ENCODE assay signal across 19 cellular contexts in genomic region chr4:147299205-147299604, GRCh38.
A peak's percentile ranks its signal among the peaks of the same experiment; 100 is the strongest.
DNase-seq lines count a peak whose midpoint lies in the region; ATAC-seq and TF ChIP-seq lines count a peak whose summit lies in the region.
"Had no signal": no experiment of that assay in that cellular context is flagged by ENCODE, and none has a peak within 500 bp of the region (broad histone marks: within the 10 kb centered on the region; RNA-seq: fewer than 3 reads in every experiment).

No MANE protein-coding gene starts in this region.

- H3K9me3 ChIP-seq in PC-3 (ENCODE audit: low read length) (no peaks in the 10 kb centered on the region), hepatocyte (ENCODE audit: low read depth) (no peaks in the 10 kb centered on the region), BE2C (no peaks in the 10 kb centered on the region)
- H3K9me3 ChIP-seq: suprapubic skin had no signal

- peak overlapping the region; percentile 58 for H3K4me2 ChIP-seq in PC-3 (ENCODE audit: low read length)
- no peak overlapping the region for H3K4me2 ChIP-seq in hepatocyte

- H3K79me2 ChIP-seq in PC-3 (ENCODE audit: low read length) = no peaks in the 10 kb centered on the region
- no peaks in the 10 kb centered on the region for H3K79me2 ChIP-seq in hepatocyte

- no peaks in the 10 kb centered on the region for H4K20me1 ChIP-seq in PC-3 (ENCODE audit: low read length)
- H4K20me1 ChIP-seq in hepatocyte (ENCODE audit: insufficient read depth, poor library complexity, severe bottlenecking) = no peaks in the 10 kb centered on the region

- H3F3A ChIP-seq in PC-3 (ENCODE audit: low read length, unreplicated experiment) = no peaks in the 10 kb centered on the region

- intact Hi-C loops in PC-3 (cut with micrococcal nuclease) = loop anchor here (2.0 to 10.0 kb wide), 3 partner anchors 36 to 216 kb away; no protein-coding TSS in a partner anchor

- H2AFZ ChIP-seq in PC-3 (ENCODE audit: low read length) (no peak overlapping the region), hepatocyte (no peak overlapping the region)

- ATAC-seq in HG02852 (IDR thresholded peaks at IDR 0.05; ENCODE audit: unreplicated experiment) (peak; percentile 68), PC-3 (peak; percentile 94)
- ATAC-seq: activated CD8-positive, alpha-beta T cell treated with anti-CD3 and anti-CD28 coated beads for 36 hours; naive thymus-derived CD8-positive, alpha-beta T cell had no signal

- peak; percentile 68 for DNase-seq in GM12865 (ENCODE audit: low read depth)
- DNase-seq in PC-3 = peak; percentile 85
- DNase-seq in hepatocyte (ENCODE audit: low spot score) = no peak
- no peak for DNase-seq in NCI-H146 treated with DMSO at 0.1 percent for 48 hours (lab: John Stamatoyannopoulos, UW; ENCODE audit: unreplicated experiment)
- DNase-seq in Ammon's horn (ENCODE audit: low spot score) = no peak
- DNase-seq in BE2C = no peak
- no peak for DNase-seq in RWPE1 (ENCODE audit: low spot score)
- DNase-seq: activated CD4-positive, alpha-beta T cell treated with anti-CD3 and anti-CD28 coated beads for 1 hour; activated CD8-positive, alpha-beta T cell treated with anti-CD3 and anti-CD28 coated beads for 36 hours; activated effector memory CD4-positive, alpha-beta T cell treated with Interleukin-2 at 50 U/mL for 16 hours; activated naive CD8-positive, alpha-beta T cell treated with anti-CD3 and anti-CD28 coated beads, Interleukin-2, amount 10 ng/mL, durations not matched to agents 7 days and 5 days; HCEC 1CT; naive thymus-derived CD8-positive, alpha-beta T cell; NCI-H2081 treated with DMSO at 0.1 percent for 48 hours; occipital lobe; small intestine; stimulated activated CD4-positive, alpha-beta T cell treated with anti-CD3 and anti-CD28 coated beads, Interleukin-1b, Interleukin-23, amount 100 ng/mL, for 48 hours had no signal

- TF ChIP-seq CTCF in GM12865 (IDR thresholded peaks at IDR 0.05; ENCODE audit: insufficient read depth, low read depth, low read length, missing control alignments) = no peak
- no peak for TF ChIP-seq CTCF in PC-3 (conservative IDR thresholded peaks at IDR 0.05; ENCODE audit: low read depth, low read length)
- TF ChIP-seq CTCF in hepatocyte (IDR thresholded peaks at IDR 0.05; ENCODE audit: poor library complexity) = no peak
- TF ChIP-seq CTCF in BE2C (IDR thresholded peaks at IDR 0.05; ENCODE audit: low read depth, low read length) = no peak
- no peak for TF ChIP-seq CTCF in RWPE1 (conservative IDR thresholded peaks at IDR 0.05; ENCODE audit: low read depth)

- H3K27me3 ChIP-seq in PC-3 (ENCODE audit: low read length) (no peaks in the 10 kb centered on the region), hepatocyte (no peaks in the 10 kb centered on the region), BE2C (no peaks in the 10 kb centered on the region)
- H3K27me3 ChIP-seq: suprapubic skin had no signal

- WGBS in hepatocyte (ENCODE audit: low lambda C conversion rate, missing lambda C conversion rate) = 68% methylated on average over 1 of the region's 1 CpG

- H3K4me3 ChIP-seq in GM12865 (ENCODE audit: low read depth, low read length) = no peak overlapping the region
- no peak overlapping the region for H3K4me3 ChIP-seq in PC-3 (ENCODE audit: low read length)
- no peak overlapping the region for H3K4me3 ChIP-seq in hepatocyte
- no peak overlapping the region for H3K4me3 ChIP-seq in BE2C (ENCODE audit: low read depth, low read length)
- H3K4me3 ChIP-seq: suprapubic skin had no signal

- H3K4me1 ChIP-seq in PC-3 (ENCODE audit: insufficient read depth, low read length) (peaks cover 19% of the 10 kb centered on the region), hepatocyte (ENCODE audit: insufficient read depth) (no peaks in the 10 kb centered on the region), BE2C (no peaks in the 10 kb centered on the region)
- H3K4me1 ChIP-seq: suprapubic skin had no signal

- 0 out of 2 replicates have a peak overlapping the region, but pooled peaks have one; percentile 24 for H3K9ac ChIP-seq in PC-3 (ENCODE audit: low read length)

- no TSS peak for BruUV-seq in PC-3 (replicated peaks; lab: Mats Ljungman, UMichigan)

- CTCF ChIA-PET in PC-3 (lab: Charles Lee) (no interaction called here), RWPE1 (lab: Yijun Ruan, JAX) (no interaction called here)

- H3K36me3 ChIP-seq in PC-3 (ENCODE audit: low read depth, low read length) = no peaks in the 10 kb centered on the region
- H3K36me3 ChIP-seq in hepatocyte (replicated peaks; ENCODE audit: insufficient read depth, low read depth) = no peaks in the 10 kb centered on the region
- H3K36me3 ChIP-seq in BE2C = no peaks in the 10 kb centered on the region
- H3K36me3 ChIP-seq: suprapubic skin had no signal

- H3K9me2 ChIP-seq in PC-3 (replicated peaks; ENCODE audit: low read length) (no peaks in the 10 kb centered on the region), hepatocyte (replicated peaks; ENCODE audit: insufficient read depth) (no peaks in the 10 kb centered on the region)

- peak overlapping the region; percentile 78 for H3K27ac ChIP-seq in PC-3 (ENCODE audit: low read length)
- H3K27ac ChIP-seq in hepatocyte = peak overlapping the region; percentile 17
- H3K27ac ChIP-seq in RWPE1 = no peak overlapping the region
- H3K27ac ChIP-seq: suprapubic skin had no signal

- POLR2A ChIA-PET in PC-3 (lab: Charles Lee; ENCODE audit: unreplicated experiment) (interaction anchor here (0.6 kb wide), 1 partner anchor 298 kb away, joined by 4 read pairs; no protein-coding TSS in a partner anchor), RWPE1 (lab: Yijun Ruan, JAX; ENCODE audit: low non-redundant PET) (no interaction called here)

Comparison
In these comparisons a context has a peak if more than half of its experiments do, and no peak if none do; other contexts are left out.
1. DNase-seq: peak in GM12865 (single experiment) and PC-3 (single experiment); none in hepatocyte (single experiment), NCI-H146 treated with DMSO at 0.1 percent for 48 hours (single experiment), Ammon's horn (single experiment), BE2C (single experiment) and RWPE1 (single experiment).